1 cellular context compared by ENCODE assay signal in genomic region chr7:150358433-150358832, GRCh38.
TF ChIP-seq lines count a peak whose summit lies in the region.

No MANE protein-coding gene starts in this region.

TF ChIP-seq in H1, 55 proteins besides CTCF, POLR2A, EP300 and RAD21:
- TF ChIP-seq E2F6 (IDR thresholded peaks at IDR 0.05) (no peak), RFX5 (IDR thresholded peaks at IDR 0.05; ENCODE audit: borderline replicate concordance, low read depth, low read length) (no peak), GTF2F1 (IDR thresholded peaks at IDR 0.05; ENCODE audit: borderline replicate concordance, low read depth, low read length) (no peak), KDM5A (IDR thresholded peaks at IDR 0.05; ENCODE audit: low read length) (no peak), EZH2 (IDR thresholded peaks at IDR 0.05; ENCODE audit: low read depth, low read length, severe bottlenecking) (no peak), BRCA1 (IDR thresholded peaks at IDR 0.05; ENCODE audit: low read depth, low read length) (no peak), CEBPB (IDR thresholded peaks at IDR 0.05; ENCODE audit: low read depth, low read length) (no peak), RNF2 (IDR thresholded peaks at IDR 0.05; ENCODE audit: borderline replicate concordance, low read depth, low read length, missing control alignments, poor library complexity, severe bottlenecking) (no peak), ATF2 (IDR thresholded peaks at IDR 0.05; ENCODE audit: low read length) (no peak), TAF1 (IDR thresholded peaks at IDR 0.05; ENCODE audit: low read depth, low read length) (no peak), SIRT6 (IDR thresholded peaks at IDR 0.05; ENCODE audit: low read length) (no peak), CBX5 (IDR thresholded peaks at IDR 0.05; ENCODE audit: low read depth, low read length) (no peak), KDM1A (IDR thresholded peaks at IDR 0.05; ENCODE audit: borderline replicate concordance, low read length) (no peak), ASH2L (IDR thresholded peaks at IDR 0.05; ENCODE audit: low read length) (no peak), TCF12 (IDR thresholded peaks at IDR 0.05; ENCODE audit: low read depth, low read length) (no peak), JUND (IDR thresholded peaks at IDR 0.05; ENCODE audit: low read length) (no peak), GABPA (IDR thresholded peaks at IDR 0.05; ENCODE audit: borderline replicate concordance, insufficient read depth, low read length) (no peak), NRF1 (IDR thresholded peaks at IDR 0.05; ENCODE audit: low read depth, low read length) (no peak), CHD1 (IDR thresholded peaks at IDR 0.05; ENCODE audit: low read depth, low read length) (no peak), KDM4A (IDR thresholded peaks at IDR 0.05; ENCODE audit: low read depth, low read length, severe bottlenecking) (no peak)
